Comparison of ENCODE assay signal across 8 cellular contexts in the genomic region with DNA sequence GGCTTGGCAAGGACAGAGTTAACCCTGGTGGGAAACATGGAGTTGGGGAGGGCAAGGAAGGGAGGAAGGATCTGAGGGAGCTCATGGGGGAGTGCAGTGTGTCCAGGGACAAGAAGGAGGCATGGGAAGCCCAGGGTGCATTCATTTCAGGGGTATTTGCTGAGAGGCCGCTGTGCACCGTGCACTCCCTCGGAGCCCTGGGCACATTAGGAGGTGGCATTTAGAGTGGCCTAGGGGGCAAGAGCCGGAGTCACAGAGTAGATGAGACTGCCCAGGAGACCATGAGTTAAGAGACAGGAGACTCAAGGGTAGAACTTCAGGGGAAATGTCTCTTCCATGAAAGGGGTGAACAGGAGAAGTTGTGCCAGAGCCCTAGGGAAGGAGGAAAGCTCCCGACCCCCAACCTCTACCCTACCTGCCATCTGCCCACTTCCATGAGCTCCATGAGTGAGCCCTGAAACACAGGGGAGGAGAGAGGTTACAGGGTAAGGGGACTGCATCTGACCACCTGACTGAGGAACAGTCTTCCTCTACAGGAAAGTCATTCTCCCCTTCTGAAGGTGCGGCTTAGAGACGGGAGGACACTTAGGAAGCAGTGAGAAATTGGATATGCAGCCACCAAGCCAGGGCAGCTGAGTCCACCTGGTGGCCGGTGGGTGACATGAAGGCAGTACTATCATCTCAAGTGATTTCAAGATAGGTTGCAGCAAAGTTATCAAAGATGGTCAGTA. TPM values are rescaled to one million over a fixed set of nuclear protein-coding genes. Genes with fewer than 3 reads are reported as not detected.
DNase-seq lines count a peak whose midpoint lies in the region; ATAC-seq and TF ChIP-seq lines count a peak whose summit lies in the region.

No MANE protein-coding gene starts in this region.

- H3K9ac ChIP-seq in PC-3 (ENCODE audit: low read length) (no peak overlapping the region), adipocyte (ENCODE audit: low read length) (no peak overlapping the region)

- H3K4me1 ChIP-seq in PC-3 (ENCODE audit: insufficient read depth, low read length) (peaks cover 30% of the 10 kb centered on the region), adipocyte (ENCODE audit: control insufficient read depth, insufficient read depth, low read length) (peaks cover 11% of the 10 kb centered on the region), psoas muscle (no peaks in the 10 kb centered on the region)

- no peaks in the 10 kb centered on the region for H3K9me2 ChIP-seq in PC-3 (replicated peaks; ENCODE audit: low read length)

- in situ Hi-C loops in KBM-7 (cut with MboI; ENCODE audit: low pct_unique_long_range_greater_than_20kb, low sequenced_read_pairs), result no loop called here

- no peak overlapping the region for H3K4me3 ChIP-seq in PC-3 (ENCODE audit: low read length)
- no peak overlapping the region for H3K4me3 ChIP-seq in adipocyte (ENCODE audit: low read length)
- H3K4me3 ChIP-seq in psoas muscle, result no peak overlapping the region

- POLR2A ChIA-PET in PC-3 (lab: Charles Lee; ENCODE audit: unreplicated experiment), result no interaction called here

- CTCF ChIA-PET in PC-3 (lab: Charles Lee), result interaction anchor here (0.6 to 1.4 kb wide), 3 partner anchors 154 to 514 kb away, joined by 3 to 9 read pairs (median 4); no protein-coding TSS in a partner anchor

- ATAC-seq in PC-3 (peak; percentile 74), psoas muscle (peak; percentile 93 to 98 (median 94)), GM21390 (IDR thresholded peaks at IDR 0.05; ENCODE audit: unreplicated experiment) (no peak), GM19452 (IDR thresholded peaks at IDR 0.05; ENCODE audit: unreplicated experiment) (no peak)

- H3K36me3 ChIP-seq in PC-3 (ENCODE audit: low read depth, low read length) (no peaks in the 10 kb centered on the region), adipocyte (ENCODE audit: control insufficient read depth, insufficient read depth, low read length, severe bottlenecking) (no peaks in the 10 kb centered on the region), psoas muscle (ENCODE audit: insufficient read depth in 1 of 2, low read depth in 1 of 2) (no peaks in the 10 kb centered on the region)

- intact Hi-C loops in PC-3 (cut with micrococcal nuclease) (loop anchor here (1.0 to 10.0 kb wide), 8 partner anchors 120 to 514 kb away; a partner anchor contains a TSS), cardiac septum (cut with DNase I) (loop anchor here (1.0 to 5.0 kb wide), 3 partner anchors 460 to 674 kb away; a partner anchor contains a TSS), psoas muscle (cut with DNase I) (loop anchor here (1.0 to 5.0 kb wide), 6 partner anchors 450 to 674 kb away; no protein-coding TSS in a partner anchor)

- TF ChIP-seq CTCF in PC-3 (conservative IDR thresholded peaks at IDR 0.05; ENCODE audit: low read depth, low read length) (peak; percentile 96), psoas muscle (IDR thresholded peaks at IDR 0.05) (peak; percentile 93)

- H3K9me3 ChIP-seq in PC-3 (ENCODE audit: low read length) (no peaks in the 10 kb centered on the region), adipocyte (ENCODE audit: control insufficient read depth, low read length) (peaks cover 10% of the 10 kb centered on the region), psoas muscle (no peaks in the 10 kb centered on the region)

- no peaks in the 10 kb centered on the region for H4K20me1 ChIP-seq in PC-3 (ENCODE audit: low read length)

- H3F3A ChIP-seq in PC-3 (ENCODE audit: low read length, unreplicated experiment), result no peaks in the 10 kb centered on the region

- no TSS peak for BruUV-seq in PC-3 (replicated peaks; lab: Mats Ljungman, UMichigan)

- no peaks in the 10 kb centered on the region for H3K79me2 ChIP-seq in PC-3 (ENCODE audit: low read length)

- H2AFZ ChIP-seq in PC-3 (ENCODE audit: low read length), result no peak overlapping the region

- no peak overlapping the region for H3K27ac ChIP-seq in PC-3 (ENCODE audit: low read length)
- H3K27ac ChIP-seq in psoas muscle, result no peak overlapping the region

- WGBS in psoas muscle, 3 donors, result 49 to 59% (median 50%) methylated on average over 8 of the region's 8 CpGs

- peak; percentile 59 for DNase-seq in DMS79 (lab: John Stamatoyannopoulos, UW)
- peak; percentile 41 for DNase-seq in KBM-7
- peak; percentile 78 for DNase-seq in PC-3
- DNase-seq in adipocyte (ENCODE audit: low read depth), result peak; percentile 77
- DNase-seq in cardiac septum (ENCODE audit: low spot score), result peak; percentile 82
- peak; percentile 77 to 83 for DNase-seq in psoas muscle

- no peaks in the 10 kb centered on the region for H3K27me3 ChIP-seq in PC-3 (ENCODE audit: low read length)
- no peaks in the 10 kb centered on the region for H3K27me3 ChIP-seq in adipocyte (replicated peaks; ENCODE audit: control insufficient read depth, insufficient read depth, low read length)
- peaks cover 0 to 2% (median 0%) of the 10 kb centered on the region in 3 donors for H3K27me3 ChIP-seq in psoas muscle (ENCODE audit: insufficient read depth in 3 of 3, low read length in 2 of 3)

- H3K4me2 ChIP-seq in PC-3 (ENCODE audit: low read length), result no peak overlapping the region

RNA-seq across cellular contexts. Expression of a gene that starts 58.5 kb away (rescaled TPM):
- total RNA-seq in PC-3 (2014; rRNA removed) (109 and 111 TPM in 2 replicates), cardiac septum (86.7 TPM), psoas muscle (100 to 1,000 TPM in 3 of 4 donors, 10 to 100 TPM in 1; 77.1 to 218 (median 146) TPM)
- 100 to 1,000 TPM; 190 to 427 (median 312) TPM for polyA plus RNA-seq in psoas muscle

Comparison
In these comparisons a context has a peak if more than half of its experiments do, and no peak if none do; other contexts are left out.
1. ATAC-seq: peak in PC-3 (single experiment) and psoas muscle (4 of 4); none in GM21390 (single experiment) and GM19452 (single experiment).
2. Peak in every context shown above with its lines, with median percentiles within 50 percentile points of each other: DNase-seq.